1 cellular context compared by ENCODE assay signal in genomic region chr11:74070713-74071506, GRCh38.
A peak's percentile ranks its signal among the peaks of the same experiment; 100 is the strongest.
TF ChIP-seq lines count a peak whose summit lies in the region.

No MANE protein-coding gene starts in this region.

TF ChIP-seq in K562, 482 proteins besides CTCF, POLR2A, EP300 and RAD21 (continued from another document and continues in another):
- TF ChIP-seq VEZF1 (CRISPR knock-in tag; IDR thresholded peaks at IDR 0.05) (no peak), ZNF121 (CRISPR knock-in tag; conservative IDR thresholded peaks at IDR 0.05) (no peak), MTA1 (IDR thresholded peaks at IDR 0.05; ENCODE audit: borderline replicate concordance) (0 out of 2 replicates have a peak, but pooled peaks have one; percentile 26), HEY1 (CRISPR knock-in tag; IDR thresholded peaks at IDR 0.05; ENCODE audit: borderline replicate concordance) (no peak), ZNF77 (CRISPR knock-in tag; IDR thresholded peaks at IDR 0.05) (no peak), HES1 (IDR thresholded peaks at IDR 0.05; ENCODE audit: low read depth) (no peak), ETV6 (IDR thresholded peaks at IDR 0.05; ENCODE audit: borderline replicate concordance in 1 of 2, low read depth in 2 of 2, low read length in 1 of 2) (no peak), ETV6 (CRISPR knock-in tag; IDR thresholded peaks at IDR 0.05; ENCODE audit: borderline replicate concordance) (no peak), TSC22D4 (tag; IDR thresholded peaks at IDR 0.05) (no peak), SAFB (IDR thresholded peaks at IDR 0.05; ENCODE audit: borderline replicate concordance, low read depth, low read length) (no peak), ZNF584 (CRISPR knock-in tag; IDR thresholded peaks at IDR 0.05; ENCODE audit: low read depth) (no peak), HLTF (IDR thresholded peaks at IDR 0.05) (no peak), ZNF445 (CRISPR knock-in tag; IDR thresholded peaks at IDR 0.05; ENCODE audit: low read depth) (no peak), ZSCAN32 (CRISPR knock-in tag; IDR thresholded peaks at IDR 0.05) (no peak), UBTF (IDR thresholded peaks at IDR 0.05; ENCODE audit: borderline replicate concordance in 1 of 2, low read depth in 2 of 2, low read length in 2 of 2) (no peak), GTF3C2 (IDR thresholded peaks at IDR 0.05; ENCODE audit: borderline replicate concordance, extremely low read depth, insufficient read length) (no peak), ZNF239 (CRISPR knock-in tag; IDR thresholded peaks at IDR 0.05) (no peak), PCBP1 (IDR thresholded peaks at IDR 0.05; ENCODE audit: low read depth, low read length, poor library complexity, severe bottlenecking) (no peak), ZBTB1 (CRISPR knock-in tag; IDR thresholded peaks at IDR 0.05; ENCODE audit: borderline replicate concordance, low read depth) (no peak), MAFF (IDR thresholded peaks at IDR 0.05; ENCODE audit: low read length) (no peak), ZNF778 (CRISPR knock-in tag; IDR thresholded peaks at IDR 0.05) (no peak), MCM2 (IDR thresholded peaks at IDR 0.05; ENCODE audit: low read depth) (no peak), NFATC3 (IDR thresholded peaks at IDR 0.05) (0 out of 2 replicates have a peak, but pooled peaks have one; percentile 35), U2AF2 (optimal IDR thresholded peaks at IDR 0.05; ENCODE audit: low read depth, low read length) (no peak), PKNOX1 (IDR thresholded peaks at IDR 0.05) (peak; percentile 90), YY1 (IDR thresholded peaks at IDR 0.05; ENCODE audit: borderline replicate concordance in 1 of 3, control insufficient read depth in 1 of 3, extremely low read depth in 1 of 3, insufficient read depth in 3 of 3, insufficient read length in 1 of 3, insufficient replicate concordance in 2 of 3, low read depth in 1 of 3, low read length in 2 of 3) (no peak), KAT8 (IDR thresholded peaks at IDR 0.05; ENCODE audit: low read depth) (no peak), DIDO1 (tag; IDR thresholded peaks at IDR 0.05; ENCODE audit: low read depth) (no peak), MCM7 (IDR thresholded peaks at IDR 0.05) (no peak), ZMIZ1 (IDR thresholded peaks at IDR 0.05; ENCODE audit: low read depth in 2 of 2, low read length in 2 of 2) (no peak), NBN (IDR thresholded peaks at IDR 0.05; ENCODE audit: low read depth) (no peak), CEBPB (tag; IDR thresholded peaks at IDR 0.05) (no peak), BRD9 (IDR thresholded peaks at IDR 0.05; ENCODE audit: low read depth, partially characterized antibody) (no peak), ZNF717 (CRISPR knock-in tag; IDR thresholded peaks at IDR 0.05) (no peak), ZNF431 (CRISPR knock-in tag; IDR thresholded peaks at IDR 0.05) (no peak), TBP (optimal IDR thresholded peaks at IDR 0.05; ENCODE audit: low read depth, low read length) (no peak), ADNP (tag; IDR thresholded peaks at IDR 0.05) (no peak), SOX6 (IDR thresholded peaks at IDR 0.05) (peak; percentile 81), TARDBP (IDR thresholded peaks at IDR 0.05) (no peak), CREB3L1 (IDR thresholded peaks at IDR 0.05; ENCODE audit: borderline replicate concordance, low read depth) (no peak), RBM34 (IDR thresholded peaks at IDR 0.05; ENCODE audit: borderline replicate concordance, insufficient read depth, low read length) (no peak), MEF2D (tag; conservative IDR thresholded peaks at IDR 0.05; ENCODE audit: low read depth) (no peak), MAX (CRISPR knock-in tag; IDR thresholded peaks at IDR 0.05) (no peak), CBFA2T3 (IDR thresholded peaks at IDR 0.05) (peak; percentile 93), ZNF589 (CRISPR knock-in tag; IDR thresholded peaks at IDR 0.05; ENCODE audit: low read depth) (no peak), SMAD4 (CRISPR knock-in tag; conservative IDR thresholded peaks at IDR 0.05) (peak; percentile 95), ZNF639 (CRISPR knock-in tag; conservative IDR thresholded peaks at IDR 0.05 in 1 of 2, IDR thresholded peaks at IDR 0.05 in 1 of 2) (no peak), ZNF316 (IDR thresholded peaks at IDR 0.05) (no peak), SMARCA4 (IDR thresholded peaks at IDR 0.05) (peak; percentile 75), CBX8 (IDR thresholded peaks at IDR 0.05; ENCODE audit: borderline replicate concordance, extremely low read depth, low read depth, low read length, poor library complexity, severe bottlenecking) (no peak), ZNF785 (CRISPR knock-in tag; IDR thresholded peaks at IDR 0.05) (no peak), ARID3B (CRISPR knock-in tag; IDR thresholded peaks at IDR 0.05; ENCODE audit: borderline replicate concordance) (no peak), PHF21A (IDR thresholded peaks at IDR 0.05; ENCODE audit: borderline replicate concordance, low read depth) (0 out of 2 replicates have a peak, but pooled peaks have one; percentile 17), ZSCAN29 (IDR thresholded peaks at IDR 0.05) (no peak)
